Comparison of ENCODE assay signal across 10 cellular contexts in genomic region chr13:24269803-24270202, GRCh38. TPM values are rescaled to one million over a fixed set of nuclear protein-coding genes. Genes with fewer than 3 reads are reported as not detected.
DNase-seq lines count a peak whose midpoint lies in the region; ATAC-seq and TF ChIP-seq lines count a peak whose summit lies in the region.
"Had no signal": no experiment of that assay in that cellular context is flagged by ENCODE, and none has a peak within 500 bp of the region (broad histone marks: within the 10 kb centered on the region; RNA-seq: fewer than 3 reads in every experiment).

No MANE protein-coding gene starts in this region.

- H3K27ac ChIP-seq in DND-41 (ENCODE audit: low read length) (no peak overlapping the region), SK-N-MC (no peak overlapping the region), coronary artery (no peak overlapping the region), trophoblast cell (ENCODE audit: low read depth, low read length) (no peak overlapping the region), gastroesophageal sphincter (peak overlapping the region in 2 of 4 donors; percentile 85 to 87)

- H3K4me1 ChIP-seq in DND-41 (ENCODE audit: insufficient read depth, low read length) (peaks cover 68% of the 10 kb centered on the region), trophoblast cell (ENCODE audit: control insufficient read depth in 1 of 2, insufficient read depth in 2 of 2, low read length in 2 of 2) (peaks cover 6 to 10% of the 10 kb centered on the region in 2 experiments), gastroesophageal sphincter (peaks cover 0 to 59% (median 27%) of the 10 kb centered on the region in 3 donors)

- no CpG with 5 or more reads among the region's 4 CpGs for WGBS in trophoblast cell (ENCODE audit: extremely low coverage, insufficient coverage, insufficient read length)
- WGBS in gastroesophageal sphincter (ENCODE audit: low coverage in 1 of 2), 2 donors = 87 to 93% methylated on average over 4 of the region's 4 CpGs

- DNase-seq in DND-41 (no peak), SK-N-MC (ENCODE audit: low read depth, low spot score) (no peak), coronary artery (ENCODE audit: low spot score) (peak; percentile 33), trophoblast cell (peak; percentile 82 to 91), kidney tubule cell (ENCODE audit: low spot score) (no peak)
- DNase-seq: Karpas-422, NCI-H446 had no signal

- no peak overlapping the region for H3K23ac ChIP-seq in trophoblast cell (ENCODE audit: low read length)

- H3K18ac ChIP-seq in trophoblast cell (ENCODE audit: low read length) = no peak overlapping the region

- no peak overlapping the region for H2BK5ac ChIP-seq in trophoblast cell (ENCODE audit: low read depth, low read length, poor library complexity)

- H3K9ac ChIP-seq in DND-41 (ENCODE audit: low read depth, low read length) (0 out of 2 replicates have a peak overlapping the region, but pooled peaks have one; percentile 80), SK-N-MC (ENCODE audit: insufficient read length) (no peak overlapping the region), trophoblast cell (ENCODE audit: low read length) (no peak overlapping the region)

- no peak for TF ChIP-seq EP300 in gastroesophageal sphincter (IDR thresholded peaks at IDR 0.05)

- no peak overlapping the region for H4K91ac ChIP-seq in trophoblast cell (ENCODE audit: low read depth, low read length)

- no peak overlapping the region for H3K14ac ChIP-seq in trophoblast cell (ENCODE audit: low read length)

- H4K20me1 ChIP-seq in DND-41 (ENCODE audit: insufficient read depth, low read length) = no peaks in the 10 kb centered on the region

- TF ChIP-seq POLR2A in gastroesophageal sphincter (IDR thresholded peaks at IDR 0.05) = no peak

- no peak overlapping the region for H2BK120ac ChIP-seq in trophoblast cell (ENCODE audit: insufficient read depth, low read length, poor library complexity)

- H4K12ac ChIP-seq in trophoblast cell (ENCODE audit: low read depth, low read length) = no peak overlapping the region

- H3K4ac ChIP-seq in trophoblast cell (ENCODE audit: low read depth, low read length) = no peak overlapping the region

- no peak overlapping the region for H2AK5ac ChIP-seq in trophoblast cell (ENCODE audit: low read length)

- ATAC-seq in DND-41 (ENCODE audit: insufficient read depth, low read depth) (no peak), GM21717 (IDR thresholded peaks at IDR 0.05; ENCODE audit: unreplicated experiment) (no peak), GM18498 (IDR thresholded peaks at IDR 0.05; ENCODE audit: unreplicated experiment) (no peak), gastroesophageal sphincter (no peak)

- H2BK12ac ChIP-seq in trophoblast cell (ENCODE audit: low read length) = no peak overlapping the region

- no peak overlapping the region for H2AFZ ChIP-seq in DND-41 (ENCODE audit: low read depth, low read length)
- no peak overlapping the region for H2AFZ ChIP-seq in trophoblast cell (ENCODE audit: insufficient read depth, low read length, poor library complexity)

- H3K4me3 ChIP-seq in DND-41 (ENCODE audit: low read depth in 1 of 2, low read length in 2 of 2) (no peak overlapping the region), SK-N-MC (peak overlapping the region; percentile 83; the same call in 1 of the 2 replicates), coronary artery (no peak overlapping the region), trophoblast cell (ENCODE audit: low read depth, low read length) (no peak overlapping the region), gastroesophageal sphincter (no peak overlapping the region)

- H3K79me1 ChIP-seq in trophoblast cell (ENCODE audit: low read length) = peaks cover 4% of the 10 kb centered on the region

- H3K36me3 ChIP-seq in DND-41 (ENCODE audit: insufficient read depth, low read length) = no peaks in the 10 kb centered on the region
- H3K36me3 ChIP-seq in SK-N-MC (ENCODE audit: insufficient read depth, low read length) = no peaks in the 10 kb centered on the region
- H3K36me3 ChIP-seq in trophoblast cell (ENCODE audit: control insufficient read depth in 1 of 2, insufficient read depth in 2 of 2, low read length in 2 of 2) = no peaks in the 10 kb centered on the region
- no peaks in the 10 kb centered on the region for H3K36me3 ChIP-seq in gastroesophageal sphincter

- H3K27me3 ChIP-seq in DND-41 (ENCODE audit: insufficient read depth, low read length, poor library complexity) (no peaks in the 10 kb centered on the region), trophoblast cell (ENCODE audit: insufficient read depth, low read length) (no peaks in the 10 kb centered on the region), gastroesophageal sphincter (no peaks in the 10 kb centered on the region)

- no peaks in the 10 kb centered on the region for H3K9me3 ChIP-seq in DND-41 (ENCODE audit: insufficient read depth, low read length, severe bottlenecking)
- no peaks in the 10 kb centered on the region for H3K9me3 ChIP-seq in SK-N-MC (ENCODE audit: low read depth, low read length)
- H3K9me3 ChIP-seq in trophoblast cell (ENCODE audit: insufficient read depth, low read depth, low read length) = no peaks in the 10 kb centered on the region
- H3K9me3 ChIP-seq in gastroesophageal sphincter = no peaks in the 10 kb centered on the region

- H3K79me2 ChIP-seq in DND-41 (ENCODE audit: insufficient read depth, low read length) (no peaks in the 10 kb centered on the region), trophoblast cell (ENCODE audit: control insufficient read depth, insufficient read depth, low read length, poor library complexity) (no peaks in the 10 kb centered on the region)

- TF ChIP-seq CTCF in DND-41 (IDR thresholded peaks at IDR 0.05; ENCODE audit: borderline replicate concordance, extremely low read depth, low read length, poor library complexity, severe bottlenecking) = no peak
- TF ChIP-seq CTCF in coronary artery (IDR thresholded peaks at IDR 0.05) = no peak
- no peak for TF ChIP-seq CTCF in gastroesophageal sphincter (IDR thresholded peaks at IDR 0.05)

- H3K4me2 ChIP-seq in DND-41 (ENCODE audit: insufficient read depth, low read length) = peak overlapping the region; percentile 86; the same call in 1 of the 2 replicates
- no peak overlapping the region for H3K4me2 ChIP-seq in trophoblast cell (ENCODE audit: low read length)

- no peak overlapping the region for H4K8ac ChIP-seq in trophoblast cell (ENCODE audit: low read depth, low read length)

RNA-seq across cellular contexts. Expression of gene C1QTNF9, which starts 39.6 kb away (rescaled TPM):
- 0.10 and 0.12 TPM in 2 replicates for polyA plus RNA-seq in trophoblast cell (2013)
- 1 to 10 TPM in 2 of 4 donors, under 1 TPM in 1, not detected in 1; 0.81 to 2.4 (median 1.1) TPM for total RNA-seq in gastroesophageal sphincter

Comparison
In these comparisons a context has a peak if more than half of its experiments do, and no peak if none do; other contexts are left out.
1. DNase-seq: peak in coronary artery (single experiment) and trophoblast cell (2 of 2); none in DND-41 (single experiment), SK-N-MC (single experiment) and kidney tubule cell (single experiment).